Comparison of ENCODE assay signal across 19 cellular contexts in the genomic region with DNA sequence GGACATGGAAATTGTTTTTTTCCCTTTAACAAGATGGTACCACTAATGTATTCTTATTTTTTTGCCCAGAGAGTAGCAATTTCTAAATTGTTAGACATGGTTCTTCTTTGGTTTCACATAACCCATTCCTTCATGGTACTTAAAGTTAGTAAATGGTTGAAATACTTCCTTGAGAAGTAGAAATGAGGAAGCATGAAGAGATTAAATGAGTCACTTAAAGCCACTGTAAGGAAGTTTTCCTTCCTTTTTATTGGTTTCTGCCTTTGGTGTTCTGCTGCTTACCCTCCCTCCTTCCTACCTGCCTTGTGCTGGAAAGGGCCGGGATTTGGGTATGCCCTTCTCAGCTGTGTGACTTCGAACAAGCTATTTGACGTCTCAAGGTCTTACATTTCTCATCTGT.
DNase-seq lines count a peak whose midpoint lies in the region; ATAC-seq and TF ChIP-seq lines count a peak whose summit lies in the region.
"Had no signal": no experiment of that assay in that cellular context is flagged by ENCODE, and none has a peak within 500 bp of the region (broad histone marks: within the 10 kb centered on the region; RNA-seq: fewer than 3 reads in every experiment).

No MANE protein-coding gene starts in this region.

- POLR2A ChIA-PET in CD8-positive, alpha-beta memory T cell (lab: Charles Lee): no interaction called here

- H3K27me3 ChIP-seq in cardiac muscle cell: no peaks in the 10 kb centered on the region
- no peaks in the 10 kb centered on the region for H3K27me3 ChIP-seq in CD8-positive, alpha-beta memory T cell (ENCODE audit: insufficient read depth, low read length, poor library complexity, severe bottlenecking)

- H3K4me1 ChIP-seq in cardiac muscle cell (ENCODE audit: low read depth): peaks cover 38% of the 10 kb centered on the region
- no peaks in the 10 kb centered on the region for H3K4me1 ChIP-seq in CD8-positive, alpha-beta memory T cell (ENCODE audit: insufficient read depth, low read length)

- TF ChIP-seq CTCF in cardiac muscle cell (IDR thresholded peaks at IDR 0.05; ENCODE audit: low read depth, low read length): no peak

- H3K4me1 Mint-ChIP-seq in CD8-positive, alpha-beta memory T cell: no peaks in the 10 kb centered on the region

- no peaks in the 10 kb centered on the region for H3K36me3 Mint-ChIP-seq in CD8-positive, alpha-beta memory T cell

- ATAC-seq in Right ventricle myocardium superior (ENCODE audit: poor library complexity): no peak
- no peak for ATAC-seq in HG03565 (IDR thresholded peaks at IDR 0.05; ENCODE audit: unreplicated experiment)

- H3K27ac Mint-ChIP-seq in CD8-positive, alpha-beta memory T cell: no peak overlapping the region

- DNase-seq in cardiac muscle cell (ENCODE audit: low read depth in 1 of 2, low spot score in 1 of 2): no peak
- no peak for DNase-seq in Right ventricle myocardium superior
- DNase-seq in OCI-M1 (lab: John Stamatoyannopoulos, UW): peak; percentile 35
- peak; percentile 72 for DNase-seq in kidney tubule cell (ENCODE audit: low spot score)
- DNase-seq in CD8-positive, alpha-beta memory T cell: no peak
- no peak for DNase-seq in DMS153 treated with DMSO at 0.1 percent for 48 hours (lab: John Stamatoyannopoulos, UW; ENCODE audit: unreplicated experiment)
- DNase-seq in activated CD4-positive, alpha-beta T cell treated with anti-CD3 and anti-CD28 coated beads, Interleukin-2, amount 50 U/mL, for 48 hours: no peak
- DNase-seq: 8988T, C1 segment of cervical spinal cord, COR-L47, DMS79, GM23248, NCI-H1105 treated with DMSO at 0.1 percent for 48 hours, NCI-H1930, NCI-H2171, NCI-H446 treated with DMSO at 0.1 percent for 48 hours, NCI-H774, RPMI8226 had no signal

- CTCF ChIA-PET in CD8-positive, alpha-beta memory T cell (lab: Charles Lee): no interaction called here

- H3K4me3 ChIP-seq in cardiac muscle cell: no peak overlapping the region
- H3K4me3 ChIP-seq in CD8-positive, alpha-beta memory T cell (ENCODE audit: low read length): no peak overlapping the region
- H3K4me3 ChIP-seq: GM23248 had no signal

- H3K27ac ChIP-seq in cardiac muscle cell: peak overlapping the region; percentile 46
- no peak overlapping the region for H3K27ac ChIP-seq in CD8-positive, alpha-beta memory T cell (ENCODE audit: low read depth, low read length)
- H3K27ac ChIP-seq: GM23248 had no signal

- no peak overlapping the region for H3K4me3 Mint-ChIP-seq in CD8-positive, alpha-beta memory T cell

- H3K9me3 Mint-ChIP-seq in CD8-positive, alpha-beta memory T cell: peaks cover 3 to 7% (median 6%) of the 10 kb centered on the region in 5 donors

- no peaks in the 10 kb centered on the region for H3K9me3 ChIP-seq in cardiac muscle cell (ENCODE audit: low read depth)
- H3K9me3 ChIP-seq in CD8-positive, alpha-beta memory T cell (ENCODE audit: low read length): no peaks in the 10 kb centered on the region

- intact Hi-C loops in Right ventricle myocardium superior (cut with DNase I): no loop called here

- peaks cover 4% of the 10 kb centered on the region for H3K36me3 ChIP-seq in cardiac muscle cell
- no peaks in the 10 kb centered on the region for H3K36me3 ChIP-seq in CD8-positive, alpha-beta memory T cell (ENCODE audit: insufficient read depth, low read length)

- peaks cover 5 to 13% of the 10 kb centered on the region in 2 donors for H3K27me3 Mint-ChIP-seq in CD8-positive, alpha-beta memory T cell

Comparison
In these comparisons a context has a peak if more than half of its experiments do, and no peak if none do; other contexts are left out.
1. DNase-seq: peak in OCI-M1 (single experiment) and kidney tubule cell (single experiment); none in cardiac muscle cell (0 of 2), Right ventricle myocardium superior (single experiment), CD8-positive, alpha-beta memory T cell (0 of 5), DMS153 treated with DMSO at 0.1 percent for 48 hours (single experiment) and activated CD4-positive, alpha-beta T cell treated with anti-CD3 and anti-CD28 coated beads, Interleukin-2, amount 50 U/mL, for 48 hours (0 of 2).